Comparison of ENCODE assay signal across 28 cellular contexts in the genomic region with DNA sequence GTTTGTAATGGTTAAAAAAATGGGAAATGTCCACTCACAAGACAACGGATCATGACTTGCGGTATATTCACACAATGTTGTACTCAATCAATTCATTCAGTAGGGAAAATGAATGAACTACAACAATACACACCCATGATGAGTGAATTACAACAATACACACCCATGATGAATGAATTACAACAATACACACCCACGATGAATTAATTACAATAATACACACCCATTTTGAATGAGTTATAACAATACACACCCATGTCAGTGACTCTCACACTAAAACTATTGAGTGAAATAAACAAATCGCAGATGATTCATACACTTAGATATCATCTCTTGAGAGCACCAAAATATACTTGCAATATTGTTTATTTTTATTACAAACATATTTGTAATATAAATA.
"Had no signal": no experiment of that assay in that cellular context is flagged by ENCODE, and none has a peak within 500 bp of the region (broad histone marks: within the 10 kb centered on the region; RNA-seq: fewer than 3 reads in every experiment).

No MANE protein-coding gene starts in this region.

- H3K79me2 ChIP-seq: parathyroid adenoma had no signal

- H3K4me1 Mint-ChIP-seq: natural killer cell; nephron; stimulated activated effector memory CD8-positive, alpha-beta T cell treated with anti-CD3 and anti-CD28 coated beads, Interleukin-12 subunit alpha, Interleukin-12 subunit beta, amount 100 ng/mL, for 72 hours; stimulated activated naive B cell treated with anti-CD40 and anti-IgM and Interleukin-4, amounts not matched to agents 10 μg/mL and 1 μg/mL and 100 μg/mL, for 72 hours had no signal

- DNase-seq: natural killer cell; occipital lobe; ovary; posterior cingulate gyrus; psoas muscle; right cardiac atrium; right lobe of liver; sigmoid colon; small intestine; stimulated activated CD4-positive, alpha-beta T cell treated with anti-CD3 and anti-CD28 coated beads, Interleukin-15, amount 100 ng/mL, for 24 hours; stimulated activated CD4-positive, alpha-beta T cell treated with anti-CD3 and anti-CD28 coated beads, Interleukin-2, amount 100 ng/mL, for 24 hours; stimulated activated CD4-positive, alpha-beta T cell treated with anti-CD3 and anti-CD28 coated beads, Interleukin-2, amount 100 ng/mL, for 48 hours; stimulated activated CD4-positive, alpha-beta T cell treated with anti-CD3 and anti-CD28 coated beads, Interleukin-4, amount 100 ng/mL, for 24 hours; stimulated activated naive B cell treated with anti-CD40 and anti-IgM and Interleukin-4, amounts not matched to agents 10 μg/mL and 1 μg/mL and 100 μg/mL, for 72 hours; stimulated activated naive CD4-positive, alpha-beta T cell treated with Interleukin-2 at 50 U/mL for 16 hours; stomach; thyroid gland; trophoblast cell; upper lobe of left lung; uterus had no signal

- H3K4me3 ChIP-seq: neural progenitor cell, ovary, psoas muscle, right lobe of liver, sigmoid colon, stomach, thoracic aorta, thyroid gland, tibial nerve, upper lobe of left lung, uterus had no signal

- H3K36me3 Mint-ChIP-seq: natural killer cell; neural progenitor cell; stimulated activated effector memory CD8-positive, alpha-beta T cell treated with anti-CD3 and anti-CD28 coated beads, Interleukin-12 subunit alpha, Interleukin-12 subunit beta, amount 100 ng/mL, for 72 hours; stimulated activated naive B cell treated with anti-CD40 and anti-IgM and Interleukin-4, amounts not matched to agents 10 μg/mL and 1 μg/mL and 100 μg/mL, for 72 hours had no signal

- H2AFZ ChIP-seq: neural progenitor cell, parathyroid adenoma had no signal

- H3K27ac Mint-ChIP-seq: natural killer cell; nephron; neural progenitor cell; progenitor cell of endocrine pancreas; stimulated activated effector memory CD8-positive, alpha-beta T cell treated with anti-CD3 and anti-CD28 coated beads, Interleukin-12 subunit alpha, Interleukin-12 subunit beta, amount 100 ng/mL, for 72 hours; stimulated activated naive B cell treated with anti-CD40 and anti-IgM and Interleukin-4, amounts not matched to agents 10 μg/mL and 1 μg/mL and 100 μg/mL, for 72 hours; stimulated activated naive CD8-positive, alpha-beta T cell treated with anti-CD3 and anti-CD28 coated beads, Interleukin-15, Interleukin-2, amounts not matched to agents 100 ng/mL and 50 ng/mL, for 24 hours had no signal

- FAIRE-seq: small intestine had no signal

- H3K27ac ChIP-seq: neural progenitor cell, ovary, parathyroid adenoma, psoas muscle, right lobe of liver, sigmoid colon, stomach, thoracic aorta, thyroid gland, tibial nerve, upper lobe of left lung, uterus had no signal

- H3K4me2 ChIP-seq: neural progenitor cell had no signal

- H3K9ac ChIP-seq: neural progenitor cell, parathyroid adenoma had no signal

- H3K27me3 ChIP-seq: neural progenitor cell, ovary, right lobe of liver, thyroid gland, tibial nerve, upper lobe of left lung had no signal

- H3K36me3 ChIP-seq: neural progenitor cell, ovary, right lobe of liver, sigmoid colon, stomach, thoracic aorta, thyroid gland, tibial nerve, upper lobe of left lung, uterus had no signal

- H3K4me1 ChIP-seq: neural progenitor cell, parathyroid adenoma, psoas muscle, right lobe of liver, sigmoid colon, stomach, thyroid gland, tibial nerve, upper lobe of left lung, uterus had no signal

- H3K9me3 Mint-ChIP-seq: natural killer cell had no signal

- H3K4me3 Mint-ChIP-seq: natural killer cell; nephron; neural progenitor cell; stimulated activated effector memory CD8-positive, alpha-beta T cell treated with anti-CD3 and anti-CD28 coated beads, Interleukin-12 subunit alpha, Interleukin-12 subunit beta, amount 100 ng/mL, for 72 hours; stimulated activated naive B cell treated with anti-CD40 and anti-IgM and Interleukin-4, amounts not matched to agents 10 μg/mL and 1 μg/mL and 100 μg/mL, for 72 hours; stimulated activated naive CD8-positive, alpha-beta T cell treated with anti-CD3 and anti-CD28 coated beads, Interleukin-15, Interleukin-2, amounts not matched to agents 100 ng/mL and 50 ng/mL, for 24 hours had no signal

- H3K9me3 ChIP-seq: psoas muscle, right lobe of liver, sigmoid colon, thoracic aorta, thyroid gland had no signal

- ATAC-seq: natural killer cell; psoas muscle; right cardiac atrium; right lobe of liver; stimulated activated effector memory CD8-positive, alpha-beta T cell treated with anti-CD3 and anti-CD28 coated beads, Interleukin-12 subunit alpha, Interleukin-12 subunit beta, amount 100 ng/mL, for 72 hours; stimulated activated naive B cell treated with anti-CD40 and anti-IgM and Interleukin-4, amounts not matched to agents 10 μg/mL and 1 μg/mL and 100 μg/mL, for 72 hours had no signal
